Comparison of ENCODE assay signal across 8 cellular contexts in the genomic region with DNA sequence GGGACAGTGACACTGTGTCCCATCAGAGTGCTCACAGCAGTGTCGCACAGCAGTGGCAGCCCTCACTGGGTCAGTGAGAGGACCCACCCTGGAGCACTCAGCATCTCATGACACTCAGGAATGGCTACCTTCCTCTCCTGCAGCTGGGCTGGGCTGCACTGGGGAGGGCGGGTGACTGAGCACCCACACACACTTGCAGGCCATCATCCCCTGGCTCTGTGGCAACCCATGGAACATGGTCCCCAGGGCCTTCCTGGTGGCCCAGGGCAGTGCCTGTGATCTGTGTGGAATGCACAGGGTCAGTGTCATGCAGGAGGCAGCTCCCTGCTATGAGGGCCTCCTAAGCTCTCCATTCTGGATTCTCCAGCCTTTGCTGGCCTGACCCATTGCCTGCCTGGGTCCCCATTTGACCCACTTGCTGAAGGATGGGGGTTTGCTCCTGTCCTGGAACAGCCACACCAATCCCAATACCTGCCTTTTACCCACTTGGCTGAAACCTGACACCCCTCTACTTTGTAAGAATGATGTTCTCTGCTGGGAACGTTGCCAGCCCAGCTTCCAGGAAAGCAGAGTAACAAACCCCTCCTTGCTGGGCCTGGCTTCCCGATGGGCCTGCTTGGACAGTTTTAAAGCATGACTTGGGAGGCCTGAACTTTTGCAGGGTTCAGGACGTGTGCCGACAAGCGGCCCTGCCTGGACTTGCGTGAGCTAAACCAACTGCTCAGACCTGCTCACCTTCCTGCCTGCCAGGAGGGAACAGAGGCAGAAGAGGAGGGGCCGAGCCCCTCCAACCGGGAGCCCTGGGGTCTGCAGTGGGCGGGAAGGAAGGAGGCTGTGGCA. TPM values are rescaled to one million over a fixed set of nuclear protein-coding genes. Genes with fewer than 3 reads are reported as not detected.
DNase-seq lines count a peak whose midpoint lies in the region; ATAC-seq lines count a peak whose summit lies in the region.

No MANE protein-coding gene starts in this region.

- H3K4me3 Mint-ChIP-seq in stimulated activated naive B cell treated with anti-CD40 and anti-IgM and Interleukin-4, amounts not matched to agents 10 μg/mL and 1 μg/mL and 100 μg/mL, for 72 hours, result peak overlapping the region in 1 of 2 donors; percentile 39
- H3K4me3 Mint-ChIP-seq in naive thymus-derived CD4-positive, alpha-beta T cell, result no peak overlapping the region

- intact Hi-C loops in naive thymus-derived CD4-positive, alpha-beta T cell (cut with micrococcal nuclease), result no loop called here

- H3K4me1 ChIP-seq in naive thymus-derived CD4-positive, alpha-beta T cell (ENCODE audit: control insufficient read depth in 2 of 2, insufficient read depth in 2 of 2, low read length in 2 of 2), result no peaks in the 10 kb centered on the region

- no peak for ATAC-seq in stimulated activated naive B cell treated with anti-CD40 and anti-IgM and Interleukin-4, amounts not matched to agents 10 μg/mL and 1 μg/mL and 100 μg/mL, for 72 hours (replicated peaks)
- ATAC-seq in naive thymus-derived CD4-positive, alpha-beta T cell, result no peak
- no peak for ATAC-seq in HG03175 (IDR thresholded peaks at IDR 0.05; ENCODE audit: unreplicated experiment)

- H3K4me3 ChIP-seq in naive thymus-derived CD4-positive, alpha-beta T cell (ENCODE audit: low read length), result no peak overlapping the region

- peaks cover 3 to 20% of the 10 kb centered on the region in 2 donors for H3K36me3 Mint-ChIP-seq in stimulated activated naive B cell treated with anti-CD40 and anti-IgM and Interleukin-4, amounts not matched to agents 10 μg/mL and 1 μg/mL and 100 μg/mL, for 72 hours
- peaks cover 0 to 4% (median 0%) of the 10 kb centered on the region in 5 donors for H3K36me3 Mint-ChIP-seq in naive thymus-derived CD4-positive, alpha-beta T cell

- H3K9me3 ChIP-seq in naive thymus-derived CD4-positive, alpha-beta T cell (ENCODE audit: control insufficient read depth in 2 of 3, low read length in 3 of 3), result no peaks in the 10 kb centered on the region

- CTCF ChIA-PET in naive thymus-derived CD4-positive, alpha-beta T cell (lab: Charles Lee), result no interaction called here

- DNase-seq in DMS 273 treated with DMSO at 0.1 percent for 48 hours (lab: John Stamatoyannopoulos, UW) (peak; percentile 90), NCI-H146 treated with DMSO at 0.1 percent for 48 hours (lab: John Stamatoyannopoulos, UW; ENCODE audit: unreplicated experiment) (peak; percentile 24), iPS-NIHi7 (ENCODE audit: extremely low spot score) (peak; percentile 53), T-helper 2 cell (no peak)
- no peak for DNase-seq in stimulated activated naive B cell treated with anti-CD40 and anti-IgM and Interleukin-4, amounts not matched to agents 10 μg/mL and 1 μg/mL and 100 μg/mL, for 72 hours
- no peak for DNase-seq in naive thymus-derived CD4-positive, alpha-beta T cell

- H3K9me3 Mint-ChIP-seq in stimulated activated naive B cell treated with anti-CD40 and anti-IgM and Interleukin-4, amounts not matched to agents 10 μg/mL and 1 μg/mL and 100 μg/mL, for 72 hours, result no peaks in the 10 kb centered on the region
- no peaks in the 10 kb centered on the region for H3K9me3 Mint-ChIP-seq in naive thymus-derived CD4-positive, alpha-beta T cell

- H3K36me3 ChIP-seq in naive thymus-derived CD4-positive, alpha-beta T cell (ENCODE audit: control insufficient read depth in 2 of 3, insufficient read depth in 3 of 3, low read length in 3 of 3), result no peaks in the 10 kb centered on the region

- peaks cover 38 to 70% of the 10 kb centered on the region in 2 donors for H3K4me1 Mint-ChIP-seq in stimulated activated naive B cell treated with anti-CD40 and anti-IgM and Interleukin-4, amounts not matched to agents 10 μg/mL and 1 μg/mL and 100 μg/mL, for 72 hours
- peaks cover 0 to 15% (median 12%) of the 10 kb centered on the region in 7 donors for H3K4me1 Mint-ChIP-seq in naive thymus-derived CD4-positive, alpha-beta T cell

- H3K27ac Mint-ChIP-seq in stimulated activated naive B cell treated with anti-CD40 and anti-IgM and Interleukin-4, amounts not matched to agents 10 μg/mL and 1 μg/mL and 100 μg/mL, for 72 hours, result peak overlapping the region; percentile 88
- no peak overlapping the region for H3K27ac Mint-ChIP-seq in naive thymus-derived CD4-positive, alpha-beta T cell

- no peaks in the 10 kb centered on the region for H3K27me3 Mint-ChIP-seq in stimulated activated naive B cell treated with anti-CD40 and anti-IgM and Interleukin-4, amounts not matched to agents 10 μg/mL and 1 μg/mL and 100 μg/mL, for 72 hours
- H3K27me3 Mint-ChIP-seq in naive thymus-derived CD4-positive, alpha-beta T cell, result no peaks in the 10 kb centered on the region

- H3K27ac ChIP-seq in angular gyrus (ENCODE audit: low read depth, low read length), result peak overlapping the region; percentile 69
- H3K27ac ChIP-seq in naive thymus-derived CD4-positive, alpha-beta T cell (ENCODE audit: low read depth, low read length), result no peak overlapping the region

- no peaks in the 10 kb centered on the region for H3K27me3 ChIP-seq in naive thymus-derived CD4-positive, alpha-beta T cell (ENCODE audit: control insufficient read depth in 2 of 2, insufficient read depth in 2 of 2, low read length in 2 of 2)

- POLR2A ChIA-PET in naive thymus-derived CD4-positive, alpha-beta T cell (lab: Charles Lee), result no interaction called here

RNA-seq across cellular contexts. Expression of gene HS6ST1, which starts 13.7 kb away (rescaled TPM):
- 10 to 100 TPM; 10.3 to 14.3 (median 13.1) TPM for total RNA-seq in naive thymus-derived CD4-positive, alpha-beta T cell
- polyA plus RNA-seq in naive thymus-derived CD4-positive, alpha-beta T cell, result 1 to 10 TPM; 1.6 to 4.3 TPM

Comparison
In these comparisons a context has a peak if more than half of its experiments do, and no peak if none do; other contexts are left out.
1. DNase-seq: peak in DMS 273 treated with DMSO at 0.1 percent for 48 hours (single experiment), NCI-H146 treated with DMSO at 0.1 percent for 48 hours (single experiment) and iPS-NIHi7 (single experiment); none in stimulated activated naive B cell treated with anti-CD40 and anti-IgM and Interleukin-4, amounts not matched to agents 10 μg/mL and 1 μg/mL and 100 μg/mL, for 72 hours (single experiment), naive thymus-derived CD4-positive, alpha-beta T cell (0 of 9) and T-helper 2 cell (0 of 5).